ENCODE assay signal across 1 cellular context in genomic region chr17:7130626-7131467, GRCh38.
TF ChIP-seq lines count a peak whose summit lies in the region.

No MANE protein-coding gene starts in this region.

TF ChIP-seq in HepG2, 621 proteins besides CTCF, POLR2A, EP300 and RAD21:
- TF ChIP-seq STAG1 (CRISPR knock-in tag; IDR thresholded peaks at IDR 0.05) = no peak
- no peak for TF ChIP-seq TRAFD1 (CRISPR knock-in tag; IDR thresholded peaks at IDR 0.05; ENCODE audit: borderline replicate concordance)
- TF ChIP-seq STAT6 (CRISPR knock-in tag; IDR thresholded peaks at IDR 0.05; ENCODE audit: borderline replicate concordance) = no peak
- TF ChIP-seq ZNF33A (CRISPR knock-in tag; IDR thresholded peaks at IDR 0.05; ENCODE audit: borderline replicate concordance) = no peak
- TF ChIP-seq TEAD3 (CRISPR knock-in tag; optimal IDR thresholded peaks at IDR 0.05; ENCODE audit: borderline replicate concordance) = peak; percentile 62
- peak; percentile 18; the same call in 1 of the 2 replicates for TF ChIP-seq ZNF687 (CRISPR knock-in tag; IDR thresholded peaks at IDR 0.05)
- TF ChIP-seq TRIM22 (IDR thresholded peaks at IDR 0.05) = no peak
- TF ChIP-seq ZC3H4 (CRISPR knock-in tag; IDR thresholded peaks at IDR 0.05; ENCODE audit: borderline replicate concordance) = no peak
